ENCODE assay signal across 30 cellular contexts in genomic region chr7:1240917-1241509, GRCh38. TPM values are rescaled to one million over a fixed set of nuclear protein-coding genes. Genes with fewer than 3 reads are reported as not detected.
DNase-seq lines count a peak whose midpoint lies in the region; ATAC-seq and TF ChIP-seq lines count a peak whose summit lies in the region.
"Had no signal": no experiment of that assay in that cellular context is flagged by ENCODE, and none has a peak within 500 bp of the region (broad histone marks: within the 10 kb centered on the region; RNA-seq: fewer than 3 reads in every experiment).

No MANE protein-coding gene starts in this region.

- TF ChIP-seq CTCF in left ventricle myocardium inferior (IDR thresholded peaks at IDR 0.05; ENCODE audit: borderline replicate concordance) = no peak

- no peaks in the 10 kb centered on the region for H3K9me3 Mint-ChIP-seq in activated T-helper 1 cell treated with anti-CD3 and anti-CD28 coated beads, Interleukin-12 subunit alpha, Interleukin-12 subunit beta, Interleukin-2, Interleukin-4 antibody, amounts not matched to agents 30 ng/mL and 10 ng/mL and 1 ng/mL, durations not matched to agents 14 hours and 24 hours and 36 hours
- H3K9me3 Mint-ChIP-seq in memory B cell = no peaks in the 10 kb centered on the region
- no peaks in the 10 kb centered on the region for H3K9me3 Mint-ChIP-seq in stimulated activated naive B cell treated with anti-CD40 and anti-IgM and Interleukin-4, amounts not matched to agents 10 μg/mL and 1 μg/mL and 100 μg/mL, for 72 hours
- H3K9me3 Mint-ChIP-seq: naive thymus-derived CD8-positive, alpha-beta T cell had no signal

- peaks cover 98% of the 10 kb centered on the region for H3K27me3 ChIP-seq in left ventricle myocardium inferior (ENCODE audit: low read depth)

- DNase-seq in Right ventricle myocardium inferior (ENCODE audit: missing footprints) (peak; percentile 50), left ventricle myocardium inferior (no peak), memory B cell (ENCODE audit: low spot score in 2 of 2) (no peak), DMS153 (lab: John Stamatoyannopoulos, UW) (no peak), HuH-7 (ENCODE audit: low spot score) (no peak), OCI-M2 (lab: John Stamatoyannopoulos, UW; ENCODE audit: unreplicated experiment) (no peak)
- DNase-seq in activated T-helper 1 cell treated with anti-CD3 and anti-CD28 coated beads, Interleukin-12 subunit alpha, Interleukin-12 subunit beta, Interleukin-2, Interleukin-4 antibody, amounts not matched to agents 30 ng/mL and 10 ng/mL and 1 ng/mL, durations not matched to agents 14 hours and 24 hours and 36 hours (ENCODE audit: low spot score) = no peak
- no peak for DNase-seq in stimulated activated naive B cell treated with anti-CD40 and anti-IgM and Interleukin-4, amounts not matched to agents 10 μg/mL and 1 μg/mL and 100 μg/mL, for 72 hours
- DNase-seq: cerebellar nuclear complex; DMS79 treated with DMSO at 0.1 percent for 48 hours; effector CD4-positive, alpha-beta T cell; GOT3; KG1; kidney glomerular epithelial cell; mesenchymal stem cell; MV-4-11; naive thymus-derived CD8-positive, alpha-beta T cell; NCI-H1694; NCI-H748 treated with DMSO at 0.1 percent for 48 hours; PC-3; SIG-M5; stimulated activated CD4-positive, alpha-beta T cell treated with anti-CD3 and anti-CD28 coated beads, Interleukin-2, amount 100 ng/mL, for 24 hours; stomach; WERI-Rb-1 had no signal

- peaks cover 57% of the 10 kb centered on the region for H3K27me3 Mint-ChIP-seq in activated T-helper 1 cell treated with anti-CD3 and anti-CD28 coated beads, Interleukin-12 subunit alpha, Interleukin-12 subunit beta, Interleukin-2, Interleukin-4 antibody, amounts not matched to agents 30 ng/mL and 10 ng/mL and 1 ng/mL, durations not matched to agents 14 hours and 24 hours and 36 hours (ENCODE audit: insufficient read depth)
- peaks cover 13% of the 10 kb centered on the region for H3K27me3 Mint-ChIP-seq in memory B cell
- peaks cover 43 to 60% of the 10 kb centered on the region in 2 donors for H3K27me3 Mint-ChIP-seq in stimulated activated naive B cell treated with anti-CD40 and anti-IgM and Interleukin-4, amounts not matched to agents 10 μg/mL and 1 μg/mL and 100 μg/mL, for 72 hours

- H3K4me1 ChIP-seq in left ventricle myocardium inferior = peaks cover 39% of the 10 kb centered on the region

- H3K4me3 Mint-ChIP-seq in activated T-helper 1 cell treated with anti-CD3 and anti-CD28 coated beads, Interleukin-12 subunit alpha, Interleukin-12 subunit beta, Interleukin-2, Interleukin-4 antibody, amounts not matched to agents 30 ng/mL and 10 ng/mL and 1 ng/mL, durations not matched to agents 14 hours and 24 hours and 36 hours = no peak overlapping the region
- no peak overlapping the region for H3K4me3 Mint-ChIP-seq in memory B cell
- H3K4me3 Mint-ChIP-seq in stimulated activated naive B cell treated with anti-CD40 and anti-IgM and Interleukin-4, amounts not matched to agents 10 μg/mL and 1 μg/mL and 100 μg/mL, for 72 hours = peak overlapping the region in 1 of 2 donors; percentile 39

- no peaks in the 10 kb centered on the region for H3K9me3 ChIP-seq in left ventricle myocardium inferior (replicated peaks)
- H3K9me3 ChIP-seq: ascending aorta, stomach, upper lobe of left lung had no signal

- H3K36me3 Mint-ChIP-seq in activated T-helper 1 cell treated with anti-CD3 and anti-CD28 coated beads, Interleukin-12 subunit alpha, Interleukin-12 subunit beta, Interleukin-2, Interleukin-4 antibody, amounts not matched to agents 30 ng/mL and 10 ng/mL and 1 ng/mL, durations not matched to agents 14 hours and 24 hours and 36 hours (ENCODE audit: low read depth) = peaks cover 2% of the 10 kb centered on the region
- H3K36me3 Mint-ChIP-seq in memory B cell = no peaks in the 10 kb centered on the region
- H3K36me3 Mint-ChIP-seq in stimulated activated naive B cell treated with anti-CD40 and anti-IgM and Interleukin-4, amounts not matched to agents 10 μg/mL and 1 μg/mL and 100 μg/mL, for 72 hours = no peaks in the 10 kb centered on the region

- no peaks in the 10 kb centered on the region for H3K4me1 Mint-ChIP-seq in activated T-helper 1 cell treated with anti-CD3 and anti-CD28 coated beads, Interleukin-12 subunit alpha, Interleukin-12 subunit beta, Interleukin-2, Interleukin-4 antibody, amounts not matched to agents 30 ng/mL and 10 ng/mL and 1 ng/mL, durations not matched to agents 14 hours and 24 hours and 36 hours (ENCODE audit: low read depth)
- no peaks in the 10 kb centered on the region for H3K4me1 Mint-ChIP-seq in memory B cell
- H3K4me1 Mint-ChIP-seq in stimulated activated naive B cell treated with anti-CD40 and anti-IgM and Interleukin-4, amounts not matched to agents 10 μg/mL and 1 μg/mL and 100 μg/mL, for 72 hours = peaks cover 0 to 3% of the 10 kb centered on the region in 2 donors

- no peak overlapping the region for H3K4me3 ChIP-seq in left ventricle myocardium inferior
- H3K4me3 ChIP-seq: ascending aorta, stomach, upper lobe of left lung had no signal

- peak overlapping the region; percentile 52 for H3K27ac Mint-ChIP-seq in activated T-helper 1 cell treated with anti-CD3 and anti-CD28 coated beads, Interleukin-12 subunit alpha, Interleukin-12 subunit beta, Interleukin-2, Interleukin-4 antibody, amounts not matched to agents 30 ng/mL and 10 ng/mL and 1 ng/mL, durations not matched to agents 14 hours and 24 hours and 36 hours
- H3K27ac Mint-ChIP-seq in memory B cell = peak overlapping the region; percentile 50
- peak overlapping the region; percentile 87 for H3K27ac Mint-ChIP-seq in stimulated activated naive B cell treated with anti-CD40 and anti-IgM and Interleukin-4, amounts not matched to agents 10 μg/mL and 1 μg/mL and 100 μg/mL, for 72 hours

- no peak overlapping the region for H3K27ac ChIP-seq in left ventricle myocardium inferior (replicated peaks)
- H3K27ac ChIP-seq: ascending aorta, stomach, upper lobe of left lung, WERI-Rb-1 had no signal

- no peak for ATAC-seq in Right ventricle myocardium inferior
- no peak for ATAC-seq in memory B cell (ENCODE audit: low read depth)
- ATAC-seq in stimulated activated naive B cell treated with anti-CD40 and anti-IgM and Interleukin-4, amounts not matched to agents 10 μg/mL and 1 μg/mL and 100 μg/mL, for 72 hours (replicated peaks) = no peak
- ATAC-seq: PC-3 had no signal

- no peaks in the 10 kb centered on the region for H3K36me3 ChIP-seq in left ventricle myocardium inferior
- H3K36me3 ChIP-seq: ascending aorta, stomach, upper lobe of left lung, WERI-Rb-1 had no signal

- intact Hi-C loops in Right ventricle myocardium inferior (cut with DNase I) = no loop called here
- intact Hi-C loops in left ventricle myocardium inferior (cut with micrococcal nuclease) = no loop called here
- intact Hi-C loops in activated T-helper 1 cell treated with anti-CD3 and anti-CD28 coated beads, Interleukin-12 subunit alpha, Interleukin-12 subunit beta, Interleukin-2, Interleukin-4 antibody, amounts not matched to agents 30 ng/mL and 10 ng/mL and 1 ng/mL, durations not matched to agents 14 hours and 24 hours and 36 hours (cut with micrococcal nuclease) = loop anchor here (5.0 kb wide), 3 partner anchors 171 to 719 kb away; no protein-coding TSS in a partner anchor

RNA-seq across cellular contexts. Expression of gene UNCX, which starts 8.3 kb away (rescaled TPM):
- not detected for total RNA-seq in Right ventricle myocardium inferior
- total RNA-seq in left ventricle myocardium inferior = not detected
- total RNA-seq in activated T-helper 1 cell treated with anti-CD3 and anti-CD28 coated beads, Interleukin-12 subunit alpha, Interleukin-12 subunit beta, Interleukin-2, Interleukin-4 antibody, amounts not matched to agents 30 ng/mL and 10 ng/mL and 1 ng/mL, durations not matched to agents 14 hours and 24 hours and 36 hours = not detected in 2 replicates
- total RNA-seq: activated CD8-positive, alpha-beta memory T cell treated with anti-CD3 and anti-CD28 coated beads for 36 hours; ascending aorta; frontal cortex; naive thymus-derived CD8-positive, alpha-beta T cell; PC-3; posterior vena cava; stomach; T-helper 1 cell treated with Interleukin-12 subunit alpha and Interleukin-12 subunit beta and Interleukin-4 antibody, amounts not matched to agents 30 ng/mL and 1 ng/mL, for 36 hours; upper lobe of left lung had no signal
